Comparison of ENCODE assay signal across 23 cellular contexts in genomic region chr11:86718553-86718952, GRCh38. TPM values are rescaled to one million over a fixed set of nuclear protein-coding genes. Genes with fewer than 3 reads are reported as not detected.
DNase-seq lines count a peak whose midpoint lies in the region; ATAC-seq and TF ChIP-seq lines count a peak whose summit lies in the region.
"Had no signal": no experiment of that assay in that cellular context is flagged by ENCODE, and none has a peak within 500 bp of the region (broad histone marks: within the 10 kb centered on the region; RNA-seq: fewer than 3 reads in every experiment).

No MANE protein-coding gene starts in this region.

- H3F3A ChIP-seq in GM23338 (replicated peaks; ENCODE audit: low read depth) = no peaks in the 10 kb centered on the region

- H2BK15ac ChIP-seq in mesenchymal stem cell (ENCODE audit: low read depth, poor library complexity, severe bottlenecking) = peak overlapping the region; percentile 44

- H3K14ac ChIP-seq in mesenchymal stem cell (ENCODE audit: low read length in 2 of 2) = no peak overlapping the region

- H3K4me1 Mint-ChIP-seq in activated CD4-positive, alpha-beta T cell treated with anti-CD3 and anti-CD28 coated beads, Interleukin-2, amount 10 ng/mL, durations not matched to agents 24 days and 14 days = no peaks in the 10 kb centered on the region
- H3K4me1 Mint-ChIP-seq in chondrocyte (ENCODE audit: low read depth) (peaks cover 53% of the 10 kb centered on the region), endothelial cell (ENCODE audit: unreplicated experiment) (no peaks in the 10 kb centered on the region), GM23338 (no peaks in the 10 kb centered on the region)
- H3K4me1 Mint-ChIP-seq: CD8-positive, alpha-beta memory T cell had no signal

- no peak overlapping the region for H3K9ac ChIP-seq in mesenchymal stem cell (ENCODE audit: low read length)

- H2BK12ac ChIP-seq in mesenchymal stem cell (ENCODE audit: low read length in 2 of 2) = peak overlapping the region; percentile 61 to 83

- H3K27ac Mint-ChIP-seq in activated CD4-positive, alpha-beta T cell treated with anti-CD3 and anti-CD28 coated beads, Interleukin-2, amount 10 ng/mL, durations not matched to agents 24 days and 14 days = no peak overlapping the region
- H3K27ac Mint-ChIP-seq in chondrocyte (ENCODE audit: unreplicated experiment) = peak overlapping the region; percentile 38
- no peak overlapping the region for H3K27ac Mint-ChIP-seq in endothelial cell (ENCODE audit: unreplicated experiment)
- no peak overlapping the region for H3K27ac Mint-ChIP-seq in GM23338
- H3K27ac Mint-ChIP-seq: CD8-positive, alpha-beta memory T cell had no signal

- H3K79me2 ChIP-seq in GM23338 (replicated peaks; ENCODE audit: insufficient read depth) = no peaks in the 10 kb centered on the region

- H3K27me3 Mint-ChIP-seq in activated CD4-positive, alpha-beta T cell treated with anti-CD3 and anti-CD28 coated beads, Interleukin-2, amount 10 ng/mL, durations not matched to agents 24 days and 14 days = peaks cover 8% of the 10 kb centered on the region
- H3K27me3 Mint-ChIP-seq in chondrocyte (ENCODE audit: low read depth) (no peaks in the 10 kb centered on the region), endothelial cell (ENCODE audit: unreplicated experiment) (peaks cover 2% of the 10 kb centered on the region), GM23338 (ENCODE audit: insufficient read depth, low read depth, poor library complexity) (no peaks in the 10 kb centered on the region)

- no peak overlapping the region for H3K4ac ChIP-seq in mesenchymal stem cell (ENCODE audit: low read depth in 1 of 2, low read length in 2 of 2)

- no peak overlapping the region for H3K4me2 ChIP-seq in mesenchymal stem cell (ENCODE audit: low read length, poor library complexity, severe bottlenecking)
- H3K4me2 ChIP-seq in GM23338 = no peak overlapping the region

- H2AFZ ChIP-seq in mesenchymal stem cell (ENCODE audit: low read depth, low read length) (no peak overlapping the region), GM23338 (no peak overlapping the region)

- no peaks in the 10 kb centered on the region for H3K79me1 ChIP-seq in mesenchymal stem cell (replicated peaks; ENCODE audit: low read length, poor library complexity, severe bottlenecking)

- H3K23ac ChIP-seq in mesenchymal stem cell (ENCODE audit: low read length in 2 of 2) = no peak overlapping the region

- peaks cover 5% of the 10 kb centered on the region for H3K9me3 ChIP-seq in mesenchymal stem cell (ENCODE audit: control insufficient read depth, low read length)

- intact Hi-C loops in activated CD4-positive, alpha-beta T cell treated with anti-CD3 and anti-CD28 coated beads, Interleukin-2, amount 10 ng/mL, durations not matched to agents 24 days and 14 days (cut with micrococcal nuclease) = no loop called here

- H3K9me3 Mint-ChIP-seq in activated CD4-positive, alpha-beta T cell treated with anti-CD3 and anti-CD28 coated beads, Interleukin-2, amount 10 ng/mL, durations not matched to agents 24 days and 14 days = peaks cover 18% of the 10 kb centered on the region
- peaks cover 13% of the 10 kb centered on the region for H3K9me3 Mint-ChIP-seq in chondrocyte (ENCODE audit: low read depth)
- H3K9me3 Mint-ChIP-seq in endothelial cell (ENCODE audit: unreplicated experiment) = no peaks in the 10 kb centered on the region
- peaks cover 13% of the 10 kb centered on the region; the same call in 2 of the 3 replicates for H3K9me3 Mint-ChIP-seq in GM23338

- peak overlapping the region; percentile 99 for H2AK5ac ChIP-seq in mesenchymal stem cell (ENCODE audit: low read length, severe bottlenecking)

- peak overlapping the region; percentile 15 for H2BK5ac ChIP-seq in mesenchymal stem cell (ENCODE audit: low read depth, low read length, poor library complexity, severe bottlenecking)

- DNase-seq in activated CD4-positive, alpha-beta T cell treated with anti-CD3 and anti-CD28 coated beads, Interleukin-2, amount 10 ng/mL, durations not matched to agents 24 days and 14 days = peak; percentile 15
- DNase-seq in activated CD4-positive, alpha-beta T cell treated with anti-CD3 and anti-CD28 coated beads for 4 hours = no peak
- no peak for DNase-seq in chondrocyte (ENCODE audit: low spot score)
- DNase-seq in mesenchymal stem cell = no peak
- no peak for DNase-seq in endothelial cell (ENCODE audit: low spot score)
- DNase-seq in GM23338 (ENCODE audit: low spot score) = no peak
- DNase-seq: AML-193; C1 segment of cervical spinal cord; CD8-positive, alpha-beta memory T cell; KBM-7; NCI-H1092 treated with DMSO at 0.1 percent for 48 hours; NCI-H1694; NCI-H2081; NCI-H2171; NCI-H446; NCI-H526; Right ventricle myocardium superior had no signal

- H4K20me1 ChIP-seq in GM23338 (replicated peaks; ENCODE audit: insufficient read depth) = no peaks in the 10 kb centered on the region

- H3K9me2 ChIP-seq in GM23338 (ENCODE audit: insufficient read depth) = no peaks in the 10 kb centered on the region

- H4K91ac ChIP-seq in mesenchymal stem cell (ENCODE audit: low read length) = no peak overlapping the region

- no peak overlapping the region for H4K8ac ChIP-seq in mesenchymal stem cell (ENCODE audit: low read length)

- TF ChIP-seq CTCF in chondrocyte (IDR thresholded peaks at IDR 0.05) = no peak
- TF ChIP-seq CTCF in endothelial cell (IDR thresholded peaks at IDR 0.05; ENCODE audit: unreplicated experiment) = no peak
- TF ChIP-seq CTCF in GM23338 (conservative IDR thresholded peaks at IDR 0.05; ENCODE audit: low read depth in 2 of 2) = no peak

- peak overlapping the region; percentile 62 for H3K27ac ChIP-seq in mesenchymal stem cell (ENCODE audit: low read length, poor library complexity, severe bottlenecking)
- no peak overlapping the region for H3K27ac ChIP-seq in GM23338 (ENCODE audit: low read depth)
- H3K27ac ChIP-seq: 22Rv1 had no signal

- 100% methylated on average over 1 of the region's 1 CpG for WGBS in mesenchymal stem cell

- H3K4me1 ChIP-seq in mesenchymal stem cell (ENCODE audit: control insufficient read depth, insufficient read depth, low read depth, low read length) = peaks cover 7% of the 10 kb centered on the region
- H3K4me1 ChIP-seq in GM23338 (ENCODE audit: insufficient read depth) = 0 out of 2 replicates have a peak, but pooled peaks cover 3% of the 10 kb centered on the region

- no peak overlapping the region for H3K4me3 Mint-ChIP-seq in activated CD4-positive, alpha-beta T cell treated with anti-CD3 and anti-CD28 coated beads, Interleukin-2, amount 10 ng/mL, durations not matched to agents 24 days and 14 days
- no peak overlapping the region for H3K4me3 Mint-ChIP-seq in chondrocyte (ENCODE audit: unreplicated experiment)
- H3K4me3 Mint-ChIP-seq in endothelial cell (ENCODE audit: unreplicated experiment) = no peak overlapping the region
- no peak overlapping the region for H3K4me3 Mint-ChIP-seq in GM23338
- H3K4me3 Mint-ChIP-seq: CD8-positive, alpha-beta memory T cell had no signal

- no peaks in the 10 kb centered on the region for H3K36me3 ChIP-seq in mesenchymal stem cell (ENCODE audit: control insufficient read depth in 1 of 2, insufficient read depth in 2 of 2, low read depth in 1 of 2, low read length in 2 of 2)
- H3K36me3 ChIP-seq in GM23338 (ENCODE audit: insufficient read depth) = no peaks in the 10 kb centered on the region

- ATAC-seq in GM21526 (IDR thresholded peaks at IDR 0.05; ENCODE audit: low FRiP score, unreplicated experiment) = no peak
- ATAC-seq in GM23338 = no peak
- ATAC-seq in HG03342 (IDR thresholded peaks at IDR 0.05; ENCODE audit: unreplicated experiment) = no peak
- ATAC-seq: HepG2 had no signal

- no peak overlapping the region for H2BK120ac ChIP-seq in mesenchymal stem cell (ENCODE audit: low read depth, low read length)

- H3K27me3 ChIP-seq in mesenchymal stem cell (ENCODE audit: control insufficient read depth in 1 of 2, insufficient read depth in 1 of 2, low read length in 2 of 2) = no peaks in the 10 kb centered on the region
- H3K27me3 ChIP-seq in GM23338 (ENCODE audit: insufficient read depth) = no peaks in the 10 kb centered on the region

- H3K4me3 ChIP-seq in mesenchymal stem cell (ENCODE audit: insufficient read depth in 1 of 2, low read depth in 1 of 2, low read length in 2 of 2) (no peak overlapping the region), GM23338 (no peak overlapping the region)

- H3K36me3 Mint-ChIP-seq in activated CD4-positive, alpha-beta T cell treated with anti-CD3 and anti-CD28 coated beads, Interleukin-2, amount 10 ng/mL, durations not matched to agents 24 days and 14 days (ENCODE audit: low read depth) = no peaks in the 10 kb centered on the region
- H3K36me3 Mint-ChIP-seq in chondrocyte (ENCODE audit: low read depth) (peaks cover 6% of the 10 kb centered on the region), endothelial cell (ENCODE audit: low read depth, unreplicated experiment) (no peaks in the 10 kb centered on the region), GM23338 (ENCODE audit: low read depth) (no peaks in the 10 kb centered on the region)
- H3K36me3 Mint-ChIP-seq: CD8-positive, alpha-beta memory T cell had no signal

- H3K18ac ChIP-seq in mesenchymal stem cell (ENCODE audit: low read depth in 1 of 2, low read length in 2 of 2) = peak overlapping the region; percentile 34 to 56

TF ChIP-seq in GM23338, 12 proteins besides CTCF, POLR2A, EP300 and RAD21:
- TF ChIP-seq STAT1 (IDR thresholded peaks at IDR 0.05; ENCODE audit: unreplicated experiment) (no peak), POLR2AphosphoS5 (IDR thresholded peaks at IDR 0.05; ENCODE audit: low read depth) (no peak)

RNA-seq across cellular contexts. Expression of gene ME3, which starts 46.1 kb away (rescaled TPM):
- 12.2 and 12.9 TPM in 2 replicates for total RNA-seq in activated CD4-positive, alpha-beta T cell treated with anti-CD3 and anti-CD28 coated beads, Interleukin-2, amount 10 ng/mL, durations not matched to agents 24 days and 14 days
- total RNA-seq in chondrocyte (10.8 to 14.6 TPM (median 14.2 TPM) in 3 replicates), endothelial cell (ENCODE audit: unreplicated experiment) (0.92 TPM)
- polyA plus RNA-seq in mesenchymal stem cell (2013, experiment 1 of 2) = 12.5 TPM
- polyA plus RNA-seq in mesenchymal stem cell (2013, experiment 2 of 2) = 11.9 TPM
- 3.8 and 4.0 TPM in 2 replicates for total RNA-seq in GM23338 (2014; rRNA removed; shearing (Covaris generic))
- polyA plus RNA-seq in GM23338 (2016; fragmentation: Nextera tagmentation; extraction: Ambion mirVana) = 1.0 and 1.3 TPM in 2 replicates
- total RNA-seq: HepG2, OCI-LY7, SK-MEL-5 had no signal
- polyA plus RNA-seq: CD8-positive, alpha-beta memory T cell; HepG2 had no signal
